ENCODE assay signal across 17 cellular contexts in the genomic region with DNA sequence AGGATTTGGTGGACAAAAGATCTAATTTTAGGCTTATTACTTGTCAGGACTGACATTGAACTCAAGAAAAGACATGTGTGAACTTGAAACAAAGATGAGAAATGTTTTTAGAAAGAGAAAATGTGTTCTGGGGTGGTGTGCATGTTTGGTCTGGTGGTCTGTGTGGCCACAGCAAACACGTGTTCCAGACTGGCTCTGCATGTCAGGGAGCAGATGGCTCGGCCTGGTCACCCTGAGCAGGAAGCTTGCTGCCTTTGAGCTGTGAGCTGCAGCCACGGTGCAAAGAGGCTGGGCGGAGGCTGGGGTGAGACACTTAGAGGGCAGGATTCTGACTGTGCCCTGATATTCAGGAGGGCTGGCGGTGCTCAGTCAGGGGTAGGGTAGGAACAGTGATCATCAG.
DNase-seq lines count a peak whose midpoint lies in the region; ATAC-seq and TF ChIP-seq lines count a peak whose summit lies in the region.
"Had no signal": no experiment of that assay in that cellular context is flagged by ENCODE, and none has a peak within 500 bp of the region (broad histone marks: within the 10 kb centered on the region; RNA-seq: fewer than 3 reads in every experiment).

No MANE protein-coding gene starts in this region.

- no peak overlapping the region for H2BK120ac ChIP-seq in trophoblast cell (ENCODE audit: insufficient read depth, low read length, poor library complexity)

- no peak overlapping the region for H3K4ac ChIP-seq in trophoblast cell (ENCODE audit: low read depth, low read length)

- DNase-seq in WERI-Rb-1 = peak; percentile 75
- no peak for DNase-seq in epithelial cell of prostate (ENCODE audit: low read depth, low spot score)
- DNase-seq in trophoblast cell = no peak
- no peak for DNase-seq in NCI-H1105 treated with DMSO at 0.1 percent for 48 hours (lab: John Stamatoyannopoulos, UW)
- no peak for DNase-seq in HK-2 (ENCODE audit: unreplicated experiment)
- DNase-seq: AML-193; CD4-positive, CD25-positive, alpha-beta regulatory T cell; DMS53; HFFc6; MV-4-11; NCI-H1436 treated with DMSO at 0.1 percent for 48 hours; NCI-H510A treated with DMSO at 0.1 percent for 48 hours; PC-9 had no signal

- no peak overlapping the region for H4K8ac ChIP-seq in trophoblast cell (ENCODE audit: low read depth, low read length)

- H3K36me3 ChIP-seq in WERI-Rb-1 (no peaks in the 10 kb centered on the region; the same call in none of the 2 replicates), trophoblast cell (ENCODE audit: control insufficient read depth in 1 of 2, insufficient read depth in 2 of 2, low read length in 2 of 2) (peaks cover 6% of the 10 kb centered on the region in 2 experiments)

- H3K27me3 ChIP-seq in WERI-Rb-1 (ENCODE audit: insufficient read depth, low read depth, severe bottlenecking) = no peaks in the 10 kb centered on the region
- H3K27me3 ChIP-seq in trophoblast cell (ENCODE audit: insufficient read depth, low read length) = no peaks in the 10 kb centered on the region
- H3K27me3 ChIP-seq: SJSA1 had no signal

- no peak overlapping the region for H2AK5ac ChIP-seq in trophoblast cell (ENCODE audit: low read length)

- peak overlapping the region; percentile 33 for H2BK12ac ChIP-seq in trophoblast cell (ENCODE audit: low read length)

- H3K18ac ChIP-seq in trophoblast cell (ENCODE audit: low read length) = no peak overlapping the region

- no peak for TF ChIP-seq CTCF in WERI-Rb-1 (IDR thresholded peaks at IDR 0.05; ENCODE audit: low read depth, low read length)

- no peaks in the 10 kb centered on the region for H3K79me2 ChIP-seq in trophoblast cell (ENCODE audit: control insufficient read depth, insufficient read depth, low read length, poor library complexity)

- no peak overlapping the region for H4K91ac ChIP-seq in trophoblast cell (ENCODE audit: low read depth, low read length)

- H2AFZ ChIP-seq in trophoblast cell (ENCODE audit: insufficient read depth, low read length, poor library complexity) = no peak overlapping the region
- H2AFZ ChIP-seq: PC-9 had no signal

- no peak overlapping the region for H3K4me2 ChIP-seq in trophoblast cell (ENCODE audit: low read length)
- H3K4me2 ChIP-seq: PC-9 had no signal

- WGBS in trophoblast cell (ENCODE audit: extremely low coverage, insufficient coverage, insufficient read length) = no CpG with 5 or more reads among the region's 5 CpGs

- no peak overlapping the region for H3K14ac ChIP-seq in trophoblast cell (ENCODE audit: low read length)

- H3K23ac ChIP-seq in trophoblast cell (ENCODE audit: low read length) = no peak overlapping the region

- H3K4me1 ChIP-seq in trophoblast cell (ENCODE audit: control insufficient read depth in 1 of 2, insufficient read depth in 2 of 2, low read length in 2 of 2) = peaks cover 22 to 28% of the 10 kb centered on the region in 2 experiments

- peaks cover 16% of the 10 kb centered on the region for H3K79me1 ChIP-seq in trophoblast cell (ENCODE audit: low read length)

- H3K27ac ChIP-seq in WERI-Rb-1 = peak overlapping the region; percentile 44
- H3K27ac ChIP-seq in epithelial cell of prostate = peak overlapping the region; percentile 98
- no peak overlapping the region for H3K27ac ChIP-seq in trophoblast cell (ENCODE audit: low read depth, low read length)
- H3K27ac ChIP-seq: PC-9, SJSA1 had no signal

- no peak overlapping the region for H4K12ac ChIP-seq in trophoblast cell (ENCODE audit: low read depth, low read length)

- ATAC-seq in GM21723 (IDR thresholded peaks at IDR 0.05; ENCODE audit: unreplicated experiment) (peak; percentile 51), GM19467 (IDR thresholded peaks at IDR 0.05; ENCODE audit: unreplicated experiment) (no peak), HG02938 (IDR thresholded peaks at IDR 0.05; ENCODE audit: unreplicated experiment) (no peak)

- no peak overlapping the region for H3K9ac ChIP-seq in trophoblast cell (ENCODE audit: low read length)

- no peak overlapping the region for H3K4me3 ChIP-seq in WERI-Rb-1 (ENCODE audit: low read depth, low read length)
- no peak overlapping the region for H3K4me3 ChIP-seq in trophoblast cell (ENCODE audit: low read depth, low read length)
- H3K4me3 ChIP-seq: PC-9, SJSA1 had no signal

- H2BK5ac ChIP-seq in trophoblast cell (ENCODE audit: low read depth, low read length, poor library complexity) = no peak overlapping the region

- H3K9me3 ChIP-seq in WERI-Rb-1 (ENCODE audit: severe bottlenecking) (peaks cover 5% of the 10 kb centered on the region), trophoblast cell (ENCODE audit: insufficient read depth, low read depth, low read length) (peaks cover 4% of the 10 kb centered on the region)
